In genomic region chr7:115924398-115924797, GRCh38 we compare ENCODE assay signal across 15 cellular contexts.
"Had no signal": no experiment of that assay in that cellular context is flagged by ENCODE, and none has a peak within 500 bp of the region (broad histone marks: within the 10 kb centered on the region; RNA-seq: fewer than 3 reads in every experiment).

No MANE protein-coding gene starts in this region.

- H3K36me3 ChIP-seq: adrenal gland, thoracic aorta, uterus had no signal

- H3K27ac ChIP-seq: adrenal gland, coronary artery, thoracic aorta, uterus had no signal

- H3K27me3 ChIP-seq: adrenal gland, uterus had no signal

- H3K4me3 ChIP-seq: adrenal gland, coronary artery, thoracic aorta, uterus had no signal

- ATAC-seq: activated CD4-positive, CD25-positive, alpha-beta regulatory T cell treated with anti-CD3 and anti-CD28 coated beads, Interleukin-2, amount 50 U/mL, for 24 hours; effector memory CD8-positive, alpha-beta T cell; left cardiac atrium; natural killer cell; stimulated activated naive CD8-positive, alpha-beta T cell treated with anti-CD3 and anti-CD28 coated beads, Interleukin-15, Interleukin-2, amounts not matched to agents 100 U/mL and 50 U/mL, for 24 hours had no signal

- H3K4me1 ChIP-seq: adrenal gland, uterus had no signal

- DNase-seq: activated naive CD4-positive, alpha-beta T cell treated with anti-CD3 and anti-CD28 coated beads, Interleukin-2, amount 50 U/mL, for 16 hours; activated T-cell treated with anti-CD3 and anti-CD28 coated beads, Interleukin-2, amount 50 U/mL, for 1 hour; adrenal gland; central memory CD4-positive, alpha-beta T cell; effector memory CD8-positive, alpha-beta T cell; glutamatergic neuron; left cardiac atrium; natural killer cell; occipital lobe; stimulated activated CD4-positive, alpha-beta T cell treated with anti-CD3 and anti-CD28 coated beads, Interleukin-2, amount 100 ng/mL, for 48 hours; stimulated activated naive CD8-positive, alpha-beta T cell treated with anti-CD3 and anti-CD28 coated beads, Interleukin-15, Interleukin-2, amounts not matched to agents 100 U/mL and 50 U/mL, for 24 hours; uterus had no signal

- H3K9me3 ChIP-seq: adrenal gland, thoracic aorta, uterus had no signal
